ENCODE assay signal across 1 cellular context in genomic region chr6:44237813-44238433, GRCh38.
TF ChIP-seq lines count a peak whose summit lies in the region.

No MANE protein-coding gene starts in this region.

TF ChIP-seq in HepG2, 621 proteins besides CTCF, POLR2A, EP300 and RAD21 (continued from another document and continues in another):
- TF ChIP-seq GRHL1 (CRISPR knock-in tag; conservative IDR thresholded peaks at IDR 0.05), result no peak
- no peak; the same call in 1 of the 2 replicates for TF ChIP-seq MEIS1 (CRISPR knock-in tag; IDR thresholded peaks at IDR 0.05; ENCODE audit: borderline replicate concordance)
- TF ChIP-seq SSRP1 (CRISPR knock-in tag; IDR thresholded peaks at IDR 0.05), result peak; percentile 65; the same call in 1 of the 2 replicates
- TF ChIP-seq ZNF142 (CRISPR knock-in tag; IDR thresholded peaks at IDR 0.05), result peak; percentile 49; the same call in 1 of the 2 replicates
- no peak for TF ChIP-seq CERS6 (CRISPR knock-in tag; IDR thresholded peaks at IDR 0.05)
- 0 out of 2 replicates have a peak, but pooled peaks have one; percentile 65 for TF ChIP-seq ZNF329 (CRISPR knock-in tag; IDR thresholded peaks at IDR 0.05; ENCODE audit: low read depth)
- TF ChIP-seq DMAP1 (CRISPR knock-in tag; IDR thresholded peaks at IDR 0.05), result peak; percentile 96
- TF ChIP-seq SALL2 (CRISPR knock-in tag; IDR thresholded peaks at IDR 0.05), result peak; percentile 94
- TF ChIP-seq NR2C2 (CRISPR knock-in tag; IDR thresholded peaks at IDR 0.05; ENCODE audit: borderline replicate concordance), result peak; percentile 19; the same call in 1 of the 2 replicates
- peak; percentile 91; the same call in 1 of the 2 replicates for TF ChIP-seq EED (CRISPR knock-in tag; IDR thresholded peaks at IDR 0.05)
- TF ChIP-seq SMARCC2 (IDR thresholded peaks at IDR 0.05), result no peak
- peak; percentile 90 for TF ChIP-seq XRCC5 (optimal IDR thresholded peaks at IDR 0.05; ENCODE audit: low read length)
- TF ChIP-seq ZNF609 (CRISPR knock-in tag; IDR thresholded peaks at IDR 0.05; ENCODE audit: borderline replicate concordance), result 0 out of 2 replicates have a peak, but pooled peaks have one; percentile 41
- TF ChIP-seq CSRNP1 (CRISPR knock-in tag; IDR thresholded peaks at IDR 0.05), result peak; percentile 69; the same call in 1 of the 2 replicates
- peak; percentile 85 for TF ChIP-seq MYC (CRISPR knock-in tag; IDR thresholded peaks at IDR 0.05; ENCODE audit: borderline replicate concordance)
- TF ChIP-seq ZBTB43 (CRISPR knock-in tag; conservative IDR thresholded peaks at IDR 0.05), result peak; percentile 59; the same call in 1 of the 2 replicates
- TF ChIP-seq ZNF850 (CRISPR knock-in tag; conservative IDR thresholded peaks at IDR 0.05), result no peak; the same call in 1 of the 2 replicates
- TF ChIP-seq ZHX2 (IDR thresholded peaks at IDR 0.05; ENCODE audit: low read depth), result peak; percentile 31; the same call in 1 of the 2 replicates
- TF ChIP-seq ZHX2 (CRISPR knock-in tag; IDR thresholded peaks at IDR 0.05; ENCODE audit: borderline replicate concordance), result 0 out of 2 replicates have a peak, but pooled peaks have one; percentile 60
- no peak for TF ChIP-seq SOX6 (IDR thresholded peaks at IDR 0.05)
- 0 out of 2 replicates have a peak, but pooled peaks have one; percentile 45 for TF ChIP-seq SOX6 (CRISPR knock-in tag; IDR thresholded peaks at IDR 0.05)
- TF ChIP-seq JUND (CRISPR knock-in tag; IDR thresholded peaks at IDR 0.05), result peak; percentile 95
- peak; percentile 82 for TF ChIP-seq MTA1 (CRISPR knock-in tag; IDR thresholded peaks at IDR 0.05; ENCODE audit: borderline replicate concordance)
- TF ChIP-seq ARNT2 (CRISPR knock-in tag; IDR thresholded peaks at IDR 0.05; ENCODE audit: low read depth), result peak; percentile 79
- TF ChIP-seq FOXM1 (CRISPR knock-in tag; IDR thresholded peaks at IDR 0.05), result no peak
- 0 out of 2 replicates have a peak, but pooled peaks have one; percentile 38 for TF ChIP-seq HOXA9 (CRISPR knock-in tag; IDR thresholded peaks at IDR 0.05; ENCODE audit: borderline replicate concordance)
- 0 out of 2 replicates have a peak, but pooled peaks have one; percentile 21 for TF ChIP-seq ZNF260 (CRISPR knock-in tag; IDR thresholded peaks at IDR 0.05; ENCODE audit: borderline replicate concordance, low read depth)
- no peak for TF ChIP-seq NFKBIZ (CRISPR knock-in tag; IDR thresholded peaks at IDR 0.05)
- no peak for TF ChIP-seq PLRG1 (conservative IDR thresholded peaks at IDR 0.05)
